1 cellular context compared by ENCODE assay signal in the genomic region with DNA sequence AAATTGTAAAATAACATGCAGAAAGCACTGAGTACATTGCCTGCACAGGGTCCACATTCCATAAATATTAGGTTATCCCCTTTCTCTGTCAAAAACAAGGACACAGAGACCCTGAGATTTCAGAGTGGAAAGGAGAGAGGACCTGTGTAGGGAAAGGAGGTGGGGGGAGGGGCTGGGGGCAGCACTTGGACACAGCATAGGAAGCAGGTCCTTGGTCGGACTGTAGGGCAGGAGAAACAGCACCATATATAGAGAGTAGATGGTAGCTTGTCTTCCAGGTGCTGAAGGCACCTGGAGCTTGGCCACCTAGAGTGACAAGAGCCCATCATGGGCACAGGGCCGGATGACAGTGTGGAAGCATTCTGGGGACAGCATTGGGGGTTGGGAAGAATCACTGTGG.
TF ChIP-seq lines count a peak whose summit lies in the region.

No MANE protein-coding gene starts in this region.

TF ChIP-seq in A549, 52 proteins besides CTCF, POLR2A, EP300 and RAD21 (continued from another document):
- no peak for TF ChIP-seq ZC3H11A (IDR thresholded peaks at IDR 0.05)
- no peak for TF ChIP-seq CHD4 (IDR thresholded peaks at IDR 0.05; ENCODE audit: borderline replicate concordance)
- TF ChIP-seq, protein P1, sequence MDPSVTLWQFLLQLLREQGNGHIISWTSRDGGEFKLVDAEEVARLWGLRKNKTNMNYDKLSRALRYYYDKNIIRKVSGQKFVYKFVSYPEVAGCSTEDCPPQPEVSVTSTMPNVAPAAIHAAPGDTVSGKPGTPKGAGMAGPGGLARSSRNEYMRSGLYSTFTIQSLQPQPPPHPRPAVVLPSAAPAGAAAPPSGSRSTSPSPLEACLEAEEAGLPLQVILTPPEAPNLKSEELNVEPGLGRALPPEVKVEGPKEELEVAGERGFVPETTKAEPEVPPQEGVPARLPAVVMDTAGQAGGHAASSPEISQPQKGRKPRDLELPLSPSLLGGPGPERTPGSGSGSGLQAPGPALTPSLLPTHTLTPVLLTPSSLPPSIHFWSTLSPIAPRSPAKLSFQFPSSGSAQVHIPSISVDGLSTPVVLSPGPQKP (IDR thresholded peaks at IDR 0.05; ENCODE audit: low read depth, low read length) = no peak
- TF ChIP-seq ZFP36 (IDR thresholded peaks at IDR 0.05; ENCODE audit: borderline replicate concordance, partially characterized antibody) = no peak
- TF ChIP-seq CBX8 (IDR thresholded peaks at IDR 0.05) = no peak
- no peak for TF ChIP-seq HDAC2 (IDR thresholded peaks at IDR 0.05)
- TF ChIP-seq MAFK (IDR thresholded peaks at IDR 0.05; ENCODE audit: partially characterized antibody) = no peak
- no peak for TF ChIP-seq HEYL (CRISPR knock-in tag; IDR thresholded peaks at IDR 0.05)
- TF ChIP-seq FOSB (CRISPR knock-in tag; IDR thresholded peaks at IDR 0.05) = no peak
- TF ChIP-seq, protein P2, sequence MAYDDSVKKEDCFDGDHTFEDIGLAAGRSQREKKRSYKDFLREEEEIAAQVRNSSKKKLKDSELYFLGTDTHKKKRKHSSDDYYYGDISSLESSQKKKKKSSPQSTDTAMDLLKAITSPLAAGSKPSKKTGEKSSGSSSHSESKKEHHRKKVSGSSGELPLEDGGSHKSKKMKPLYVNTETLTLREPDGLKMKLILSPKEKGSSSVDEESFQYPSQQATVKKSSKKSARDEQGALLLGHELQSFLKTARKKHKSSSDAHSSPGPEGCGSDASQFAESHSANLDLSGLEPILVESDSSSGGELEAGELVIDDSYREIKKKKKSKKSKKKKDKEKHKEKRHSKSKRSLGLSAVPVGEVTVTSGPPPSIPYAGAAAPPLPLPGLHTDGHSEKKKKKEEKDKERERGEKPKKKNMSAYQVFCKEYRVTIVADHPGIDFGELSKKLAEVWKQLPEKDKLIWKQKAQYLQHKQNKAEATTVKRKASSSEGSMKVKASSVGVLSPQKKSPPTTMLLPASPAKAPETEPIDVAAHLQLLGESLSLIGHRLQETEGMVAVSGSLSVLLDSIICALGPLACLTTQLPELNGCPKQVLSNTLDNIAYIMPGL (CRISPR knock-in tag; IDR thresholded peaks at IDR 0.05; ENCODE audit: borderline replicate concordance) = no peak
